13 cellular contexts compared by ENCODE assay signal in genomic region chr14:75422169-75422568, GRCh38. TPM values are rescaled to one million over a fixed set of nuclear protein-coding genes. Genes with fewer than 3 reads are reported as not detected.
DNase-seq lines count a peak whose midpoint lies in the region; ATAC-seq, FAIRE-seq and TF ChIP-seq lines count a peak whose summit lies in the region.
"Had no signal": no experiment of that assay in that cellular context is flagged by ENCODE, and none has a peak within 500 bp of the region (broad histone marks: within the 10 kb centered on the region; RNA-seq: fewer than 3 reads in every experiment).

No MANE protein-coding gene starts in this region.

- intact Hi-C loops in HepG2 (cut with micrococcal nuclease; ENCODE audit: unreplicated experiment) (no loop called here), right lobe of liver (cut with DNase I) (no loop called here)

- TF ChIP-seq POLR2A in HepG2 (IDR thresholded peaks at IDR 0.05; ENCODE audit: insufficient read depth in 1 of 2, low read depth in 2 of 2, low read length in 2 of 2) (no peak), right lobe of liver (IDR thresholded peaks at IDR 0.05) (no peak)

- DNase-seq in HepG2 (ENCODE audit: low spot score) (peak; percentile 21), right lobe of liver (no peak), fibroblast of peridontal ligament (ENCODE audit: extremely low read depth) (peak; percentile 78), SK-N-SH (no peak)
- DNase-seq in natural killer cell treated with Interleukin-12 subunit alpha and Interleukin-12 subunit beta and Interleukin-15 and Interleukin-18, amount 100 ng/mL, for 72 hours (ENCODE audit: low spot score) = no peak
- no peak for DNase-seq in stimulated activated naive CD4-positive, alpha-beta T cell (lab: John Stamatoyannopoulos, UW)
- DNase-seq: activated effector memory CD4-positive, alpha-beta T cell treated with anti-CD3 and anti-CD28 coated beads, Interleukin-2, amount 50 U/mL, for 16 hours; CD4-positive, CD25-positive, alpha-beta regulatory T cell; NCI-H1417 treated with DMSO at 0.1 percent for 48 hours had no signal

- H4K20me1 ChIP-seq in HepG2 (ENCODE audit: insufficient read depth, low read length) (no peaks in the 10 kb centered on the region), OCI-LY3 (ENCODE audit: insufficient read depth, low read length) (no peaks in the 10 kb centered on the region), SK-N-SH (ENCODE audit: insufficient read depth) (no peaks in the 10 kb centered on the region)

- H3K36me3 Mint-ChIP-seq in natural killer cell treated with Interleukin-12 subunit alpha and Interleukin-12 subunit beta and Interleukin-15 and Interleukin-18, amount 100 ng/mL, for 72 hours = peaks cover 4% of the 10 kb centered on the region
- H3K36me3 Mint-ChIP-seq: CD4-positive, CD25-positive, alpha-beta regulatory T cell had no signal

- H3K4me1 ChIP-seq in HepG2 (ENCODE audit: insufficient read depth, low read length) = peaks cover 29% of the 10 kb centered on the region
- H3K4me1 ChIP-seq in right lobe of liver = peaks cover 0 to 26% (median 0%) of the 10 kb centered on the region in 4 donors
- peaks cover 49% of the 10 kb centered on the region for H3K4me1 ChIP-seq in OCI-LY3 (ENCODE audit: low read length)
- H3K4me1 ChIP-seq in SK-N-SH (ENCODE audit: control insufficient read depth in 1 of 2, insufficient read depth in 2 of 2, low read depth in 1 of 2, low read length in 1 of 2) = peaks cover 0 to 7% of the 10 kb centered on the region in 2 experiments; a peak in 1 of 4 replicates

- H3K36me3 ChIP-seq in HepG2 (replicated peaks in 1 of 2; ENCODE audit: control insufficient read depth in 1 of 2, insufficient read depth in 2 of 2, low read length in 2 of 2) = no peaks in the 10 kb centered on the region
- H3K36me3 ChIP-seq in right lobe of liver = no peaks in the 10 kb centered on the region
- H3K36me3 ChIP-seq in OCI-LY3 (replicated peaks; ENCODE audit: low read depth, low read length) = peaks cover 7% of the 10 kb centered on the region
- H3K36me3 ChIP-seq in SK-N-SH (replicated peaks in 1 of 2; ENCODE audit: control insufficient read depth in 1 of 2, insufficient read depth in 2 of 2, low read length in 1 of 2) = no peaks in the 10 kb centered on the region

- no peaks in the 10 kb centered on the region for H3K9me3 Mint-ChIP-seq in natural killer cell treated with Interleukin-12 subunit alpha and Interleukin-12 subunit beta and Interleukin-15 and Interleukin-18, amount 100 ng/mL, for 72 hours

- H3K9me2 ChIP-seq in SK-N-SH = no peaks in the 10 kb centered on the region

- no peak for FAIRE-seq in HepG2 (lab: Jason Lieb, UNC)
- FAIRE-seq: GM19239 had no signal

- WGBS in HepG2 (ENCODE audit: low lambda C conversion rate) = 34% methylated on average over 8 of the region's 8 CpGs
- WGBS in right lobe of liver (ENCODE audit: insufficient coverage, low coverage, low lambda C conversion rate, missing lambda C conversion rate) = 71% methylated on average over 7 of the region's 8 CpGs
- 56% methylated on average over 8 of the region's 8 CpGs for WGBS in SK-N-SH (ENCODE audit: low lambda C conversion rate)

- ATAC-seq in HepG2 (no peak), right lobe of liver (no peak), HG03095 (IDR thresholded peaks at IDR 0.05; ENCODE audit: unreplicated experiment) (no peak)
- ATAC-seq in natural killer cell treated with Interleukin-12 subunit alpha and Interleukin-12 subunit beta and Interleukin-15 and Interleukin-18, amount 100 ng/mL, for 72 hours = no peak

- H3F3A ChIP-seq in SK-N-SH (replicated peaks; ENCODE audit: insufficient read depth) = no peaks in the 10 kb centered on the region

- in situ Hi-C loops in HepG2 (cut with HindIII; ENCODE audit: extremely low pct_ligation_motif_present, low pct_unique_long_range_greater_than_20kb) = no loop called here

- CTCF ChIA-PET in HepG2 (lab: Yijun Ruan, JAX; ENCODE audit: low intra/inter-chr PET ratio, low total read pairs) = no interaction called here
- CTCF ChIA-PET in SK-N-SH (lab: Yijun Ruan, JAX) = interaction anchor here (1.3 kb wide), 1 partner anchor 232 kb away, joined by 3 read pairs; no protein-coding TSS in a partner anchor

- POLR2A ChIA-PET in HepG2 (lab: Yijun Ruan, JAX) (no interaction called here), SK-N-SH (lab: Yijun Ruan, JAX) (no interaction called here)

- no peak overlapping the region for H3K4me3 ChIP-seq in HepG2 (replicated peaks in 1 of 3; ENCODE audit: insufficient read depth in 1 of 3, low read depth in 2 of 3, low read length in 3 of 3)
- H3K4me3 ChIP-seq in right lobe of liver = no peak overlapping the region
- no peak overlapping the region for H3K4me3 ChIP-seq in OCI-LY3 (ENCODE audit: low read length)
- no peak overlapping the region for H3K4me3 ChIP-seq in SK-N-SH (ENCODE audit: low read depth in 2 of 2, low read length in 1 of 2)
- H3K4me3 ChIP-seq: skin epidermis had no signal

- H3K4me1 Mint-ChIP-seq in natural killer cell treated with Interleukin-12 subunit alpha and Interleukin-12 subunit beta and Interleukin-15 and Interleukin-18, amount 100 ng/mL, for 72 hours (ENCODE audit: low read depth in 2 of 2) = peaks cover 0 to 23% of the 10 kb centered on the region in 2 donors

- BruUV-seq in HepG2 (replicated peaks; lab: Mats Ljungman, UMichigan) = no TSS peak

- H3K79me2 ChIP-seq in HepG2 (ENCODE audit: insufficient read depth, low read length) = no peaks in the 10 kb centered on the region
- H3K79me2 ChIP-seq in OCI-LY3 (ENCODE audit: low read length) = peaks cover 25% of the 10 kb centered on the region
- H3K79me2 ChIP-seq in SK-N-SH (ENCODE audit: insufficient read depth) = no peaks in the 10 kb centered on the region

- H3K9me3 ChIP-seq in HepG2 (ENCODE audit: low read length) (no peaks in the 10 kb centered on the region), right lobe of liver (peaks cover 0 to 3% (median 0%) of the 10 kb centered on the region in 4 donors), OCI-LY3 (ENCODE audit: insufficient read depth, low read length) (peaks cover 6% of the 10 kb centered on the region), SK-N-SH (no peaks in the 10 kb centered on the region)

- no peak overlapping the region for H3K4me3 Mint-ChIP-seq in natural killer cell treated with Interleukin-12 subunit alpha and Interleukin-12 subunit beta and Interleukin-15 and Interleukin-18, amount 100 ng/mL, for 72 hours
- H3K4me3 Mint-ChIP-seq: CD4-positive, CD25-positive, alpha-beta regulatory T cell had no signal

- no peak overlapping the region for H3K27ac Mint-ChIP-seq in natural killer cell treated with Interleukin-12 subunit alpha and Interleukin-12 subunit beta and Interleukin-15 and Interleukin-18, amount 100 ng/mL, for 72 hours
- H3K27ac Mint-ChIP-seq: CD4-positive, CD25-positive, alpha-beta regulatory T cell had no signal

- H3K9ac ChIP-seq in HepG2 (ENCODE audit: insufficient read depth, low read depth, low read length) (no peak overlapping the region), OCI-LY3 (ENCODE audit: low read length) (no peak overlapping the region), SK-N-SH (no peak overlapping the region)

- H2AFZ ChIP-seq in HepG2 (ENCODE audit: low read length) = no peak overlapping the region
- no peak overlapping the region for H2AFZ ChIP-seq in OCI-LY3 (ENCODE audit: low read depth, low read length)
- no peak overlapping the region for H2AFZ ChIP-seq in SK-N-SH (ENCODE audit: low read depth)

- TF ChIP-seq RAD21 in HepG2 (CRISPR knock-in tag; IDR thresholded peaks at IDR 0.05) = no peak
- no peak for TF ChIP-seq RAD21 in SK-N-SH (IDR thresholded peaks at IDR 0.05; ENCODE audit: low read length)

- H3K4me2 ChIP-seq in HepG2 (ENCODE audit: low read depth, low read length) (no peak overlapping the region), OCI-LY3 (ENCODE audit: low read length) (0 out of 2 replicates have a peak overlapping the region, but pooled peaks have one; percentile 4), SK-N-SH (no peak overlapping the region)

- TF ChIP-seq EP300 in HepG2 (IDR thresholded peaks at IDR 0.05; ENCODE audit: low read depth in 2 of 2, low read length in 2 of 2) (no peak), HepG2 (CRISPR knock-in tag; IDR thresholded peaks at IDR 0.05; ENCODE audit: borderline replicate concordance) (no peak), SK-N-SH (IDR thresholded peaks at IDR 0.05; ENCODE audit: borderline replicate concordance in 1 of 2, low read depth in 1 of 2, low read length in 1 of 2) (no peak)

- TF ChIP-seq CTCF in HepG2 (CRISPR knock-in tag; IDR thresholded peaks at IDR 0.05) = no peak
- no peak for TF ChIP-seq CTCF in right lobe of liver (IDR thresholded peaks at IDR 0.05)
- TF ChIP-seq CTCF in OCI-LY3 (IDR thresholded peaks at IDR 0.05; ENCODE audit: low read depth, low read length) = no peak
- no peak for TF ChIP-seq CTCF in SK-N-SH (IDR thresholded peaks at IDR 0.05)

- H3K27me3 ChIP-seq in HepG2 (ENCODE audit: control insufficient read depth in 1 of 2, insufficient read depth in 2 of 2, low read length in 2 of 2) = peaks cover 0 to 5% of the 10 kb centered on the region in 2 experiments; a peak in 2 of 5 replicates
- no peaks in the 10 kb centered on the region for H3K27me3 ChIP-seq in right lobe of liver
- no peaks in the 10 kb centered on the region for H3K27me3 ChIP-seq in OCI-LY3 (ENCODE audit: low read depth, low read length)
- H3K27me3 ChIP-seq in SK-N-SH (ENCODE audit: insufficient read depth) = no peaks in the 10 kb centered on the region

- H3K27me3 Mint-ChIP-seq in natural killer cell treated with Interleukin-12 subunit alpha and Interleukin-12 subunit beta and Interleukin-15 and Interleukin-18, amount 100 ng/mL, for 72 hours = peaks cover 19 to 28% of the 10 kb centered on the region in 2 donors

- no peak overlapping the region for H3K27ac ChIP-seq in HepG2 (ENCODE audit: extremely low read length, insufficient read depth, low read length)
- H3K27ac ChIP-seq in right lobe of liver = no peak overlapping the region
- H3K27ac ChIP-seq in OCI-LY3 (ENCODE audit: low read length) = no peak overlapping the region
- no peak overlapping the region for H3K27ac ChIP-seq in SK-N-SH (ENCODE audit: low read depth in 2 of 2, low read length in 1 of 2)
- H3K27ac ChIP-seq: skin epidermis had no signal

RNA-seq across cellular contexts. Expression of gene JDP2, which starts 5.7 kb away (rescaled TPM):
- total RNA-seq in HepG2 (2016; rRNA removed; fragmentation: Illumina TruSeq; extraction: Trizol) (7.7 and 8.9 TPM in 2 replicates), right lobe of liver (10 to 100 TPM in 4 of 6 experiments, 1 to 10 TPM in 2; 8.3 to 22.0 (median 11.8) TPM)
- total RNA-seq in HepG2 (2016; cell fraction: cytosol; rRNA removed; fragmentation: Illumina TruSeq; extraction: Trizol; ENCODE audit: low read depth) = 10.3 and 11.0 TPM in 2 replicates
- total RNA-seq in HepG2 (2016; cell fraction: insoluble cytoplasmic fraction; rRNA removed; fragmentation: Illumina TruSeq; extraction: Trizol) = 6.0 and 9.8 TPM in 2 replicates
- total RNA-seq in HepG2 (2016; cell fraction: membrane; rRNA removed; fragmentation: Illumina TruSeq; extraction: Trizol) = 19.5 and 19.7 TPM in 2 replicates
- 3.2 and 3.9 TPM in 2 replicates for total RNA-seq in HepG2 (2016; cell fraction: nucleus; rRNA removed; fragmentation: Illumina TruSeq; extraction: Trizol)
- polyA plus RNA-seq in HepG2 (2011; rRNA removed) (8.0 and 9.0 TPM in 2 replicates), SK-N-SH (2012; rRNA removed) (21.1 and 22.3 TPM in 2 replicates)
- polyA plus RNA-seq in HepG2 (2011; cell fraction: cytosol; rRNA removed) = 8.4 and 10.0 TPM in 2 replicates
- 10.7 and 11.2 TPM in 2 replicates for polyA plus RNA-seq in HepG2 (2011; cell fraction: nucleus; rRNA removed)
- polyA plus RNA-seq in HepG2 (2012) = 6.3 and 12.0 TPM in 2 replicates
- polyA plus RNA-seq in HepG2 (2016; cell fraction: cytosol; fragmentation: Illumina TruSeq; extraction: Trizol; ENCODE audit: low read depth) = 11.6 and 14.1 TPM in 2 replicates
- 8.9 and 10.0 TPM in 2 replicates for polyA plus RNA-seq in HepG2 (2016; cell fraction: insoluble cytoplasmic fraction; fragmentation: Illumina TruSeq; extraction: Trizol; ENCODE audit: low read depth)
- polyA plus RNA-seq in HepG2 (2016; cell fraction: membrane; fragmentation: Illumina TruSeq; extraction: Trizol; ENCODE audit: low read depth) = 19.2 and 20.7 TPM in 2 replicates
- polyA plus RNA-seq in HepG2 (2016; cell fraction: nucleus; fragmentation: Illumina TruSeq; extraction: Trizol; ENCODE audit: insufficient read depth, low read depth) = 8.8 and 10.0 TPM in 2 replicates
- polyA minus RNA-seq in HepG2 (2011; rRNA and poly(A)+ RNA removed; ENCODE audit: low replicate concordance) = 4.9 and 11.8 TPM in 2 replicates
- 5.5 and 5.9 TPM in 2 replicates for polyA minus RNA-seq in HepG2 (2011; cell fraction: cytosol; rRNA and poly(A)+ RNA removed)
- polyA minus RNA-seq in HepG2 (2011; cell fraction: nucleus; rRNA and poly(A)+ RNA removed) = 10.7 and 11.3 TPM in 2 replicates
- total RNA-seq in natural killer cell treated with Interleukin-12 subunit alpha and Interleukin-12 subunit beta and Interleukin-15 and Interleukin-18, amount 100 ng/mL, for 72 hours = under 1 TPM; 0.61 to 0.83 TPM
- polyA plus RNA-seq in SK-N-SH (2012; cell fraction: cytosol; rRNA removed) = 21.9 and 22.5 TPM in 2 replicates
- polyA plus RNA-seq in SK-N-SH (2012; cell fraction: nucleus; rRNA removed) = 12.9 and 14.8 TPM in 2 replicates

Comparison
In these comparisons a context has a peak if more than half of its experiments do, and no peak if none do; other contexts are left out.
1. DNase-seq: peak in HepG2 (single experiment) and fibroblast of peridontal ligament (single experiment); none in right lobe of liver (0 of 3), natural killer cell treated with Interleukin-12 subunit alpha and Interleukin-12 subunit beta and Interleukin-15 and Interleukin-18, amount 100 ng/mL, for 72 hours (single experiment), stimulated activated naive CD4-positive, alpha-beta T cell (0 of 6) and SK-N-SH (single experiment).
2. Of the 25 proteins assayed by ChIP-seq in both HepG2 and SK-N-SH: peak only in HepG2: FOSL2; only in SK-N-SH: none; in both: none; in neither: 24.